ENCODE assay signal across 11 cellular contexts in genomic region chr6:109527989-109528388, GRCh38. TPM values are rescaled to one million over a fixed set of nuclear protein-coding genes. Genes with fewer than 3 reads are reported as not detected.
DNase-seq lines count a peak whose midpoint lies in the region; ATAC-seq and TF ChIP-seq lines count a peak whose summit lies in the region.
"Had no signal": no experiment of that assay in that cellular context is flagged by ENCODE, and none has a peak within 500 bp of the region (broad histone marks: within the 10 kb centered on the region; RNA-seq: fewer than 3 reads in every experiment).

No MANE protein-coding gene starts in this region.

- no peaks in the 10 kb centered on the region for H3K79me1 ChIP-seq in H9 (ENCODE audit: insufficient read depth, low read depth, low read length, poor library complexity, severe bottlenecking)

- H2BK5ac ChIP-seq in H9 (ENCODE audit: insufficient read length, low read length), result no peak overlapping the region

- no peak for TF ChIP-seq POLR2A in transverse colon (IDR thresholded peaks at IDR 0.05)

- no peak overlapping the region for H2AK5ac ChIP-seq in H9 (ENCODE audit: insufficient read length, low read length)

- no peak overlapping the region for H2BK20ac ChIP-seq in H9 (ENCODE audit: low read depth, low read length, poor library complexity, severe bottlenecking)

- DNase-seq in D341Med (ENCODE audit: low spot score), result peak; percentile 42
- DNase-seq in H9, result no peak
- DNase-seq in SK-N-DZ (ENCODE audit: low spot score), result peak; percentile 34
- no peak for DNase-seq in foreskin keratinocyte
- no peak for DNase-seq in transverse colon
- no peak for DNase-seq in hepatocyte (ENCODE audit: low spot score)
- DNase-seq in AG20443 (ENCODE audit: low spot score), result no peak
- DNase-seq in left ventricle myocardium inferior, result no peak
- DNase-seq: activated CD4-positive, alpha-beta T cell treated with anti-CD3 and anti-CD28 coated beads, Interleukin-2, amount 50 U/mL, for 48 hours; stimulated activated CD8-positive, alpha-beta memory T cell treated with anti-CD3 and anti-CD28 coated beads, Interleukin-4, amount 100 ng/mL, for 48 hours had no signal

- H3K14ac ChIP-seq in H9 (ENCODE audit: insufficient read depth, low read length), result no peak overlapping the region

- no peaks in the 10 kb centered on the region for H3K27me3 Mint-ChIP-seq in H9 (ENCODE audit: low read depth)
- H3K27me3 Mint-ChIP-seq: memory B cell had no signal

- no peak overlapping the region for H3K4ac ChIP-seq in H9 (ENCODE audit: low read depth, low read length)

- H3K9ac ChIP-seq in H9 (ENCODE audit: extremely low read depth, insufficient read length, low read length), result no peak overlapping the region

- peaks cover 8 to 12% of the 10 kb centered on the region in 2 experiments; a peak in 3 of 4 replicates for H3K4me1 Mint-ChIP-seq in H9

- TF ChIP-seq CTCF in H9 (conservative IDR thresholded peaks at IDR 0.05), result peak; percentile 63
- peak; percentile 39 for TF ChIP-seq CTCF in foreskin keratinocyte (conservative IDR thresholded peaks at IDR 0.05)
- no peak for TF ChIP-seq CTCF in transverse colon (IDR thresholded peaks at IDR 0.05)
- TF ChIP-seq CTCF in hepatocyte (IDR thresholded peaks at IDR 0.05; ENCODE audit: poor library complexity), result no peak
- TF ChIP-seq CTCF in left ventricle myocardium inferior (IDR thresholded peaks at IDR 0.05; ENCODE audit: borderline replicate concordance), result no peak

- H2BK12ac ChIP-seq in H9 (ENCODE audit: insufficient read length, low read depth, low read length), result no peak overlapping the region

- H3K18ac ChIP-seq in H9 (ENCODE audit: insufficient read length, low read depth, low read length), result no peak overlapping the region

- no peak overlapping the region for H2BK120ac ChIP-seq in H9 (ENCODE audit: low read depth, low read length, poor library complexity, severe bottlenecking)

- H3K4me3 ChIP-seq in transverse colon, result no peak overlapping the region
- no peak overlapping the region for H3K4me3 ChIP-seq in hepatocyte
- no peak overlapping the region for H3K4me3 ChIP-seq in left ventricle myocardium inferior

- H3K56ac ChIP-seq in H9 (ENCODE audit: insufficient read length, low read depth, low read length), result no peak overlapping the region

- no peak overlapping the region for H4K91ac ChIP-seq in H9 (ENCODE audit: insufficient read length, low read depth, low read length)

- intact Hi-C loops in transverse colon (cut with DNase I; ENCODE audit: low total_unique reads) (no loop called here), left ventricle myocardium inferior (cut with micrococcal nuclease) (loop anchor here (10.0 kb wide), 1 partner anchor 527 kb away; no protein-coding TSS in a partner anchor)

- H3K27me3 ChIP-seq in H9 (ENCODE audit: insufficient read depth, low read length) (no peaks in the 10 kb centered on the region), foreskin keratinocyte (peaks cover 12% of the 10 kb centered on the region), transverse colon (no peaks in the 10 kb centered on the region), hepatocyte (no peaks in the 10 kb centered on the region), left ventricle myocardium inferior (ENCODE audit: low read depth) (no peaks in the 10 kb centered on the region)

- ATAC-seq in foreskin keratinocyte, result peak; percentile 41

- H3K9me3 ChIP-seq in H9 (ENCODE audit: control insufficient read depth, low read depth, low read length), result no peaks in the 10 kb centered on the region
- peaks cover 6 to 9% of the 10 kb centered on the region in 2 donors for H3K9me3 ChIP-seq in transverse colon
- no peaks in the 10 kb centered on the region for H3K9me3 ChIP-seq in hepatocyte (ENCODE audit: low read depth)
- peaks cover 15% of the 10 kb centered on the region for H3K9me3 ChIP-seq in left ventricle myocardium inferior (replicated peaks)

- H3K4me1 ChIP-seq in H9 (ENCODE audit: insufficient read depth, low read length) (no peaks in the 10 kb centered on the region), foreskin keratinocyte (no peaks in the 10 kb centered on the region), transverse colon (no peaks in the 10 kb centered on the region), hepatocyte (ENCODE audit: insufficient read depth) (no peaks in the 10 kb centered on the region), left ventricle myocardium inferior (peaks cover 5% of the 10 kb centered on the region)

- in situ Hi-C loops in transverse colon (cut with MboI; ENCODE audit: low pct_ligation_motif_present in 1 of 4, low pct_unique_long_range_greater_than_20kb in 1 of 4, low sequenced_read_pairs in 3 of 4), result loop anchor here in 3 of 4 donors (10.0 to 25.0 kb wide), 3 partner anchors 507 to 527 kb away; no protein-coding TSS in a partner anchor

- no peak overlapping the region for H4K8ac ChIP-seq in H9 (replicated peaks; ENCODE audit: insufficient read length, low read depth, low read length)

- WGBS in H9 (ENCODE audit: extremely low coverage, insufficient read length, low lambda C conversion rate), result no CpG with 5 or more reads among the region's 3 CpGs
- 78 to 87% methylated on average over 3 of the region's 3 CpGs for WGBS in transverse colon (ENCODE audit: low coverage in 1 of 2), 2 donors
- WGBS in hepatocyte (ENCODE audit: low lambda C conversion rate, missing lambda C conversion rate), result 80% methylated on average over 3 of the region's 3 CpGs

- H3K79me2 ChIP-seq in H9 (ENCODE audit: insufficient read depth, low read length) (no peaks in the 10 kb centered on the region), hepatocyte (no peaks in the 10 kb centered on the region)

- H3K36me3 ChIP-seq in transverse colon (no peaks in the 10 kb centered on the region), hepatocyte (replicated peaks; ENCODE audit: insufficient read depth, low read depth) (no peaks in the 10 kb centered on the region), left ventricle myocardium inferior (no peaks in the 10 kb centered on the region)

- no peak overlapping the region for H3K23ac ChIP-seq in H9 (ENCODE audit: insufficient read length, low read depth, low read length)

- no peak for TF ChIP-seq EP300 in transverse colon (IDR thresholded peaks at IDR 0.05; ENCODE audit: low read depth)

- no peak overlapping the region for H2BK15ac ChIP-seq in H9 (ENCODE audit: low read depth, low read length)

- H3K27ac Mint-ChIP-seq in H9, result no peak overlapping the region; a peak in 1 of 7 replicates
- H3K27ac Mint-ChIP-seq: memory B cell had no signal

- H3K9me3 Mint-ChIP-seq in H9, result peaks cover 18 to 19% of the 10 kb centered on the region in 2 experiments

- H3K4me2 ChIP-seq in H9 (ENCODE audit: insufficient read depth, insufficient read length, low read length), result no peak overlapping the region
- H3K4me2 ChIP-seq in hepatocyte, result no peak overlapping the region

- H2AFZ ChIP-seq in H9 (ENCODE audit: low read length), result no peak overlapping the region
- no peak overlapping the region for H2AFZ ChIP-seq in hepatocyte

- H3K23me2 ChIP-seq in H9 (ENCODE audit: insufficient read length, low read depth, low read length, poor library complexity, severe bottlenecking), result no peaks in the 10 kb centered on the region

- H3K27ac ChIP-seq in H9 (ENCODE audit: insufficient read length, low read depth, low read length) (no peak overlapping the region), foreskin keratinocyte (no peak overlapping the region), transverse colon (no peak overlapping the region), hepatocyte (no peak overlapping the region), left ventricle myocardium inferior (replicated peaks) (no peak overlapping the region)

- H4K20me1 ChIP-seq in H9 (ENCODE audit: control insufficient read depth, insufficient read depth, insufficient read length), result no peaks in the 10 kb centered on the region
- H4K20me1 ChIP-seq in hepatocyte (ENCODE audit: insufficient read depth, poor library complexity, severe bottlenecking), result no peaks in the 10 kb centered on the region

- H3T11ph ChIP-seq in H9 (ENCODE audit: low read length), result no peak overlapping the region

- H3K36me3 Mint-ChIP-seq in H9 (ENCODE audit: insufficient read depth in 1 of 3, low read depth in 3 of 3), result peaks cover 10 to 30% (median 11%) of the 10 kb centered on the region in 3 experiments

- H3K9me2 ChIP-seq in hepatocyte (replicated peaks; ENCODE audit: insufficient read depth), result no peaks in the 10 kb centered on the region

- no peak overlapping the region for H3K4me3 Mint-ChIP-seq in H9
- H3K4me3 Mint-ChIP-seq: memory B cell had no signal

- no peak overlapping the region for H4K5ac ChIP-seq in H9 (ENCODE audit: insufficient read length, low read depth, low read length)

RNA-seq across cellular contexts. Expression of gene ZBTB24, which starts 45.0 kb away (rescaled TPM):
- total RNA-seq in H9 (2021), result 25.6 and 27.3 TPM in 2 replicates
- 9.2 and 9.8 TPM in 2 replicates for polyA plus RNA-seq in SK-N-DZ (2014; cell fraction: cytosol; rRNA removed)
- polyA plus RNA-seq in SK-N-DZ (2014; cell fraction: nucleus; rRNA removed), result 5.5 and 7.0 TPM in 2 replicates
- total RNA-seq in foreskin keratinocyte, result 9.8 and 10.4 TPM in 2 replicates
- 2.4 and 2.8 TPM in 2 replicates for polyA plus RNA-seq in foreskin keratinocyte
- total RNA-seq in transverse colon, result 1 to 10 TPM; 3.0 to 7.8 (median 5.7) TPM
- 6.7 and 6.9 TPM in 2 replicates for total RNA-seq in hepatocyte
- polyA plus RNA-seq in hepatocyte, result 2.5 and 3.8 TPM in 2 replicates
- total RNA-seq in left ventricle myocardium inferior, result 2.6 TPM

Comparison
In these comparisons a context has a peak if more than half of its experiments do, and no peak if none do; other contexts are left out.
1. DNase-seq: peak in D341Med (single experiment) and SK-N-DZ (single experiment); none in H9 (single experiment), foreskin keratinocyte (0 of 2), transverse colon (single experiment), hepatocyte (single experiment), AG20443 (single experiment) and left ventricle myocardium inferior (single experiment).
2. CTCF ChIP-seq: peak in H9 (single experiment) and foreskin keratinocyte (single experiment); none in transverse colon (0 of 5), hepatocyte (single experiment) and left ventricle myocardium inferior (single experiment).